Comparison of ENCODE assay signal across 8 cellular contexts in the genomic region with DNA sequence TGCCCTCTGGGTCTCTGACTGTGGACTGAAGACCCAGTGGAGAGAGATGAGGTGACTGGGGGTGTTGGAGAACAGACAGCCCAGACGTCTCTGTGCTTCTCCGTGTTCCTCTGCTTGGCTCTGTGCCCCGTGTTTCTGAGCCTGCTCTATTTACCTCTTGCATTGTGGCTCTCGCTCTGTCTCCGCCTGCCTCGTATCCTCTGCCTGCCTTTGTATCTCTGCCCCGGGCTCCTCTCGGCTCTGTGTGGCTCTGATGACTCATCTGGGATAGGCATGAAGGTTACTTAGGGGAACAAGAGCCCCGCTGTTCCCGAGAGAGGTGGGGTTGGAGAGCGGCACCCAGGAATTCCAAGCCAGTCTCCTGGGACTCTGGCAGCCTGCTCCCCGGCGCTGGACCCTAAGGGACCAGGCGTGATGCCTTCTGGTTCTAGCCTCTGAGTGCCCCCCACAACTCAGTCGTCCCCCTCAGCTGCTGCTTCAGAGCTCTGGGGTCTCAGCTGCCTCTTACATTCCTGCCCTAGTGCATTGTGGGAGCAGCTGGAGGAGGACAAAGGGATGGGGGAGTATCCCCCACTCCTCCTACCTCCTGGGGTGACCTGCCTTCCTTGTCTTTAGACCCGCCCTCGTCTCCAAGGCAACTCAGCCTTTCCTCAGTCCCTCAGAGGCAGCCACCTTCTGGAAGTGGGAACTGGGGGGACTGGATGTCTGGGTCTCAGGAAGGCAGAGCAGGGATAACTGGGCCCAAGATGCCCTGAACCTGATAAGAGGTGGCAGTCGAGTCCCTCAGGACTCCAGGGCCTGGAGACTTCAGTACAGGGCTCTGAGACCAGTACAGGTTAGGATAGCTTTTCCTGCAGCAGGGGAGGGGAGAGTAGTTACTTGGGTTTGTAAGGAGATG. TPM values are rescaled to one million over a fixed set of nuclear protein-coding genes. Genes with fewer than 3 reads are reported as not detected.
DNase-seq lines count a peak whose midpoint lies in the region; ATAC-seq and TF ChIP-seq lines count a peak whose summit lies in the region.

No MANE protein-coding gene starts in this region.

- peaks cover 10% of the 10 kb centered on the region for H3K36me3 Mint-ChIP-seq in CD4-positive, CD25-positive, alpha-beta regulatory T cell
- H3K36me3 Mint-ChIP-seq in stimulated activated memory B cell treated with anti-CD40 and anti-IgM and Interleukin-4, amounts not matched to agents 10 μg/mL and 1 μg/mL and 100 μg/mL, for 72 hours = peaks cover 20% of the 10 kb centered on the region

- peaks cover 3% of the 10 kb centered on the region for H3K36me3 ChIP-seq in CD4-positive, CD25-positive, alpha-beta regulatory T cell (ENCODE audit: control insufficient read depth, insufficient read depth, low read length)
- peaks cover 0 to 18% of the 10 kb centered on the region in 2 donors for H3K36me3 ChIP-seq in left lung

- H3K27me3 ChIP-seq in CD4-positive, CD25-positive, alpha-beta regulatory T cell (ENCODE audit: control insufficient read depth, insufficient read depth, low read length) = peaks cover 5% of the 10 kb centered on the region
- H3K27me3 ChIP-seq in left lung = peaks cover 0 to 50% of the 10 kb centered on the region in 2 donors

- peak in 1 of 3 donors; percentile 30 for DNase-seq in CD4-positive, CD25-positive, alpha-beta regulatory T cell
- DNase-seq in HUDEP-2 (lab: John Stamatoyannopoulos, UW; ENCODE audit: unreplicated experiment in 76 of 76) = peak in 42 of 76 experiments; percentile 8 to 68 (median 35)
- DNase-seq in dedifferentiated amniotic fluid mesenchymal stem cell (ENCODE audit: extremely low spot score) = peak; percentile 55
- peak in 1 of 2 donors; percentile 53 for DNase-seq in left lung
- no peak for DNase-seq in activated gamma-delta T cell (lab: John Stamatoyannopoulos, UW)

- peaks cover 31% of the 10 kb centered on the region for H3K4me1 ChIP-seq in CD4-positive, CD25-positive, alpha-beta regulatory T cell (ENCODE audit: control insufficient read depth, insufficient read depth, low read length, poor library complexity, severe bottlenecking)
- peaks cover 29 to 36% of the 10 kb centered on the region in 2 donors for H3K4me1 ChIP-seq in left lung

- ATAC-seq in CD4-positive, CD25-positive, alpha-beta regulatory T cell (ENCODE audit: low read depth in 2 of 2) = peak; percentile 31 to 54
- ATAC-seq in SK-N-SH treated with all-trans-retinoic acid at 6 μM for 48 hours = peak; percentile 80
- peak; percentile 28 for ATAC-seq in left lung
- ATAC-seq in stimulated activated memory B cell treated with anti-CD40 and anti-IgM and Interleukin-4, amounts not matched to agents 10 μg/mL and 1 μg/mL and 100 μg/mL, for 72 hours = no peak
- ATAC-seq in GM21390 (IDR thresholded peaks at IDR 0.05; ENCODE audit: unreplicated experiment) = no peak

- peaks cover 0 to 39% (median 12%) of the 10 kb centered on the region in 4 donors for H3K4me1 Mint-ChIP-seq in CD4-positive, CD25-positive, alpha-beta regulatory T cell
- peaks cover 67% of the 10 kb centered on the region for H3K4me1 Mint-ChIP-seq in stimulated activated memory B cell treated with anti-CD40 and anti-IgM and Interleukin-4, amounts not matched to agents 10 μg/mL and 1 μg/mL and 100 μg/mL, for 72 hours

- peaks cover 24% of the 10 kb centered on the region for H3K27me3 Mint-ChIP-seq in CD4-positive, CD25-positive, alpha-beta regulatory T cell
- no peaks in the 10 kb centered on the region for H3K27me3 Mint-ChIP-seq in stimulated activated memory B cell treated with anti-CD40 and anti-IgM and Interleukin-4, amounts not matched to agents 10 μg/mL and 1 μg/mL and 100 μg/mL, for 72 hours

- H3K4me3 Mint-ChIP-seq in CD4-positive, CD25-positive, alpha-beta regulatory T cell = peak overlapping the region; percentile 74 to 92 (median 79)
- H3K4me3 Mint-ChIP-seq in stimulated activated memory B cell treated with anti-CD40 and anti-IgM and Interleukin-4, amounts not matched to agents 10 μg/mL and 1 μg/mL and 100 μg/mL, for 72 hours = peak overlapping the region; percentile 78

- H3K4me3 ChIP-seq in CD4-positive, CD25-positive, alpha-beta regulatory T cell (ENCODE audit: low read depth, low read length) = no peak overlapping the region
- H3K4me3 ChIP-seq in left lung = peak overlapping the region; percentile 6 to 60

- no peaks in the 10 kb centered on the region for H3K9me3 ChIP-seq in CD4-positive, CD25-positive, alpha-beta regulatory T cell (ENCODE audit: control insufficient read depth in 2 of 2, low read length in 2 of 2)
- no peaks in the 10 kb centered on the region for H3K9me3 ChIP-seq in left lung

- H3K27ac Mint-ChIP-seq in CD4-positive, CD25-positive, alpha-beta regulatory T cell = peak overlapping the region; percentile 78 to 87 (median 80)
- H3K27ac Mint-ChIP-seq in stimulated activated memory B cell treated with anti-CD40 and anti-IgM and Interleukin-4, amounts not matched to agents 10 μg/mL and 1 μg/mL and 100 μg/mL, for 72 hours = peak overlapping the region; percentile 69

- no peak for TF ChIP-seq CTCF in left lung (IDR thresholded peaks at IDR 0.05)

- peaks cover 0 to 2% (median 0%) of the 10 kb centered on the region in 7 donors for H3K9me3 Mint-ChIP-seq in CD4-positive, CD25-positive, alpha-beta regulatory T cell
- H3K9me3 Mint-ChIP-seq in stimulated activated memory B cell treated with anti-CD40 and anti-IgM and Interleukin-4, amounts not matched to agents 10 μg/mL and 1 μg/mL and 100 μg/mL, for 72 hours = no peaks in the 10 kb centered on the region

- intact Hi-C loops in left lung (cut with DNase I) = no loop called here

- H3K27ac ChIP-seq in CD4-positive, CD25-positive, alpha-beta regulatory T cell (ENCODE audit: insufficient read depth, low read length, poor library complexity, severe bottlenecking) = no peak overlapping the region
- H3K27ac ChIP-seq in left lung = peak overlapping the region; percentile 0 to 27

TF ChIP-seq in SK-N-SH treated with all-trans-retinoic acid at 6 μM for 48 hours, 23 proteins besides CTCF, POLR2A, EP300 and RAD21:
- TF ChIP-seq ZNF8 (CRISPR knock-in tag; IDR thresholded peaks at IDR 0.05) = no peak
- 0 out of 2 replicates have a peak, but pooled peaks have one; percentile 9 for TF ChIP-seq ZFP3 (CRISPR knock-in tag; IDR thresholded peaks at IDR 0.05)

RNA-seq across cellular contexts. Expression of gene DDR1, which starts 1.9 kb away (rescaled TPM):
- total RNA-seq in CD4-positive, CD25-positive, alpha-beta regulatory T cell = 5.0 TPM
- 1 to 10 TPM; 1.2 to 3.5 (median 1.9) TPM for polyA plus RNA-seq in CD4-positive, CD25-positive, alpha-beta regulatory T cell
- 100 to 1,000 TPM in 1 of 2 donors, 10 to 100 TPM in 1; 77.9 to 148 TPM for total RNA-seq in left lung

RNA-seq across cellular contexts. Expression of gene GTF2H4, which starts 21.8 kb away (rescaled TPM):
- total RNA-seq in CD4-positive, CD25-positive, alpha-beta regulatory T cell = 15.5 TPM
- 1 to 10 TPM; 6.8 to 7.8 (median 7.0) TPM for polyA plus RNA-seq in CD4-positive, CD25-positive, alpha-beta regulatory T cell
- 10 to 100 TPM; 29.5 to 34.2 TPM for total RNA-seq in left lung

RNA-seq across cellular contexts. Expression of gene VARS2, which starts 27.8 kb away (rescaled TPM):
- 19.8 TPM for total RNA-seq in CD4-positive, CD25-positive, alpha-beta regulatory T cell
- polyA plus RNA-seq in CD4-positive, CD25-positive, alpha-beta regulatory T cell = 10 to 100 TPM; 12.9 to 20.7 (median 15.9) TPM
- 10 to 100 TPM; 34.0 to 40.3 TPM for total RNA-seq in left lung

RNA-seq across cellular contexts. Expression of gene SFTA2, which starts 45.7 kb away (rescaled TPM):
- not detected for total RNA-seq in CD4-positive, CD25-positive, alpha-beta regulatory T cell
- under 1 TPM in 2 of 4 donors, not detected in 2; 0.25 to 0.32 TPM for polyA plus RNA-seq in CD4-positive, CD25-positive, alpha-beta regulatory T cell
- 100 to 1,000 TPM; 213 to 384 TPM for total RNA-seq in left lung

RNA-seq across cellular contexts. Expression of gene MUCL3, which starts 54.5 kb away (rescaled TPM):
- not detected for total RNA-seq in CD4-positive, CD25-positive, alpha-beta regulatory T cell
- polyA plus RNA-seq in CD4-positive, CD25-positive, alpha-beta regulatory T cell = not detected
- total RNA-seq in left lung = 1 to 10 TPM; 2.5 to 4.0 TPM

Comparison
In these comparisons a context has a peak if more than half of its experiments do, and no peak if none do; other contexts are left out.
1. ATAC-seq: peak in CD4-positive, CD25-positive, alpha-beta regulatory T cell (2 of 2), SK-N-SH treated with all-trans-retinoic acid at 6 μM for 48 hours (single experiment) and left lung (single experiment); none in stimulated activated memory B cell treated with anti-CD40 and anti-IgM and Interleukin-4, amounts not matched to agents 10 μg/mL and 1 μg/mL and 100 μg/mL, for 72 hours (single experiment) and GM21390 (single experiment).
2. RNA of gene DDR1, which starts 1.9 kb away (total RNA-seq): 77.9 to 148 TPM in left lung; 5.0 TPM in CD4-positive, CD25-positive, alpha-beta regulatory T cell (single experiment); every median in the first group is over 10 times any median in the second.